In the genomic region with DNA sequence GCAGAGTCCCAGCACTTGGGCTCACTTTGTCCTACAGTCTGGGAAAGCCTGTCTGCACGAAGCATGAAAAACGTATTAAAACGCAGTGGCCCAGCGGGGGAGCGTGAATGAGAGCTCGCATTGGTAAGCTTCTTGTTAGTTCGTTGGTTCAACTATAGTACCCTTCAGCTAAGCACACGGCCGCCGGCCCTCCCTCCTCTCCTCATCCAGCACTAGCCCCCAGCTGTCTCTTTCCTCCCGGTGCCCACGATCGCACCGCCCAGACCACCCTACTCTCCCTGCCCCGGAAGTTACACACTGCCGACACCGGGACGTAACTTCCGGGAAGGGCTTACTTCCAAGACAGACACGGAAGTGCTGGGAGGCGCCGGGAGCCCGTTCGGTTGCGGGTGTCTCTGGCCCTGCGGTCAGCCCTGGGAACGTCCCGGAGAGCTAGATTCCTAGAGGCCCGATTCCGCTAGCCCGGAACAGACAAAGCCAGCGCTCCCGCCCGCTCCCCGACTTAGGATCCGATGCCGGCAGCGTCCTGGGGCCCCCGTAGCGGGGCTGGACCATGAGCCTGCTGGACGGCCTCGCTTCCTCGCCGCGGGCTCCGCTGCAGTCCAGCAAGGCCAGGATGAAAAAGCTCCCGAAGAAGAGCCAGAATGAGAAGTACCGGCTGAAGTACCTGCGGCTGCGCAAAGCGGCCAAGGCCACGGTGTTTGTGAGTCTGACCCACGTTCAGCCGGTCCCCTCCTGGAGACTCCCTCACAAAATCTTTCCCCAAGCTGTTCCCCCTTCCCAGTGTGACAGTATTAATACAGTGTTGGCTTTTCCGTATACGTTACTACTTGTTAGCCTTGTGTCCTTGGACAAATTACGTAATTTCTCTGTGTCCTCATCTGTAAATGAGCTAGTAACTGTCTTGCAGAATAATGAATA, we compare ENCODE assay signal across 8 cellular contexts. TPM values are rescaled to one million over a fixed set of nuclear protein-coding genes. Genes with fewer than 3 reads are reported as not detected.
A peak's percentile ranks its signal among the peaks of the same experiment; 100 is the strongest.
DNase-seq lines count a peak whose midpoint lies in the region; ATAC-seq and TF ChIP-seq lines count a peak whose summit lies in the region.

A gene with protein sequence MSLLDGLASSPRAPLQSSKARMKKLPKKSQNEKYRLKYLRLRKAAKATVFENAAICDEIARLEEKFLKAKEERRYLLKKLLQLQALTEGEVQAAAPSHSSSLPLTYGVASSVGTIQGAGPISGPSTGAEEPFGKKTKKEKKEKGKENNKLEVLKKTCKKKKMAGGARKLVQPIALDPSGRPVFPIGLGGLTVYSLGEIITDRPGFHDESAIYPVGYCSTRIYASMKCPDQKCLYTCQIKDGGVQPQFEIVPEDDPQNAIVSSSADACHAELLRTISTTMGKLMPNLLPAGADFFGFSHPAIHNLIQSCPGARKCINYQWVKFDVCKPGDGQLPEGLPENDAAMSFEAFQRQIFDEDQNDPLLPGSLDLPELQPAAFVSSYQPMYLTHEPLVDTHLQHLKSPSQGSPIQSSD (plus strand): TSS at position 334 of the 921 bp plus-strand sequence. CDS start 220 bp downstream, at position 554.

- H3K9me2 ChIP-seq in hepatocyte (replicated peaks; ENCODE audit: insufficient read depth), result no peaks in the 10 kb centered on the region

- TF ChIP-seq CTCF in hepatocyte (IDR thresholded peaks at IDR 0.05; ENCODE audit: poor library complexity), result no peak

- H3K4me2 ChIP-seq in hepatocyte, result peak within 1 kb of the TSS; percentile 84

- peaks cover 40% of the 10 kb centered on the region for H3K79me2 ChIP-seq in hepatocyte

- H3K4me1 ChIP-seq in hepatocyte (ENCODE audit: insufficient read depth), result peaks cover 21% of the 10 kb centered on the region

- H2AFZ ChIP-seq in hepatocyte, result peak within 1 kb of the TSS; percentile 88

- ATAC-seq in GM18508 (IDR thresholded peaks at IDR 0.05; ENCODE audit: insufficient read depth, unreplicated experiment) (peak; percentile 90), HG02981 (IDR thresholded peaks at IDR 0.05; ENCODE audit: unreplicated experiment) (peak; percentile 97)

- H4K20me1 ChIP-seq in hepatocyte (ENCODE audit: insufficient read depth, poor library complexity, severe bottlenecking), result peaks cover 6% of the 10 kb centered on the region

- WGBS in hepatocyte (ENCODE audit: low lambda C conversion rate, missing lambda C conversion rate), result under 1% methylated on average over 56 of the region's 57 CpGs

- no peaks in the 10 kb centered on the region for H3K36me3 ChIP-seq in hepatocyte (replicated peaks; ENCODE audit: insufficient read depth, low read depth)

- no peaks in the 10 kb centered on the region for H3K9me3 ChIP-seq in hepatocyte (ENCODE audit: low read depth)

- peak within 1 kb of the TSS; percentile 99 for H3K27ac ChIP-seq in hepatocyte

- no peaks in the 10 kb centered on the region for H3K27me3 ChIP-seq in hepatocyte

- H3K4me3 ChIP-seq in hepatocyte, result peak within 1 kb of the TSS; percentile 81

- DNase-seq in NCI-H2081 (lab: John Stamatoyannopoulos, UW), result peak; percentile 89 to 93
- peak; percentile 41 for DNase-seq in T1000 (lab: John Stamatoyannopoulos, UW)
- peak; percentile 94 for DNase-seq in astrocyte of the hippocampus (ENCODE audit: low read depth, low spot score)
- peak; percentile 92 for DNase-seq in hepatocyte (ENCODE audit: low spot score)
- peak; percentile 97 for DNase-seq in retina
- no peak for DNase-seq in cortex of kidney (lab: John Stamatoyannopoulos, UW)

RNA-seq across cellular contexts. Expression of the gene that starts here (rescaled TPM):
- total RNA-seq in hepatocyte, result 34.6 and 41.4 TPM in 2 replicates
- polyA plus RNA-seq in hepatocyte, result 35.0 and 45.2 TPM in 2 replicates
